In the genomic region with DNA sequence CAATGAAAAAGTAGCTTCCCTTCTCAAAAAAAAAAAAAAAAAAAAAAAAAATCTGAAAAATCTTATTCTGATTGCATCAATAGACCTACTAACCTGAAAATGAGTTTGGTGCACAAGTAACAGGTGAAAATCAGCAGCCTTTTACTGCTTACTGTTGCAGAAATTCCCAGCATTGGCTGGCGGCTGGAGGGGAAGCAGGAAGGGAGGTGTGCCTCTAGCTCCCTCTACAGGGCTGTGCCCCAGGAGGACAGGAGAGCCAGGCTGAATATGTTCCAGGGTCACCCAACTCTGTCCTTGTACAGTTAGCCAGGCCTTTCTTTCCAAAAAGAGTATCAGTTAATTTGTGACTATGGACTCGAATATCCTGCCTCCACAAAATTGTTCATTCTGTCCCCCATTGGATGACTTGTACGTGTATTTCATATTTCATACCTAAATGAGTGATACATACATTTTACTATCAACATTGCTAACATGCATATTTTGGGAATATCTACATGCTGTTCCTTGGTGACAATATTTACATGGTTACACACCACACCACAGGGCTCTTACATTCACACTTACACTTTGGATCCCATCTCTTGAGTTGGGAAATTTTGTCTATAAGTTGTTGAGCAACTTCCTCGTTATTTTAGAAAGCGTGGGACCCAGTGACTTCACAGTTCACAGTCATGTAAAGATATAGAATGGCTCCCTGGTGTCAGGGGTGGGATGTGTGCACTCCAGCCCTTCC, we compare ENCODE assay signal across 9 cellular contexts.
A peak's percentile ranks its signal among the peaks of the same experiment; 100 is the strongest.
DNase-seq lines count a peak whose midpoint lies in the region; ATAC-seq, FAIRE-seq and TF ChIP-seq lines count a peak whose summit lies in the region.
"Had no signal": no experiment of that assay in that cellular context is flagged by ENCODE, and none has a peak within 500 bp of the region (broad histone marks: within the 10 kb centered on the region; RNA-seq: fewer than 3 reads in every experiment).

No MANE protein-coding gene starts in this region.

- 64% methylated on average over 4 of the region's 5 CpGs for WGBS in HepG2 (ENCODE audit: low lambda C conversion rate)

- no peak overlapping the region for H3K4me2 ChIP-seq in HepG2 (ENCODE audit: low read depth, low read length)

- H3K27ac ChIP-seq in ACC112 (ENCODE audit: low read depth, low read length) (peak overlapping the region; percentile 26; the same call in 1 of the 2 replicates), coronary artery (peak overlapping the region; percentile 13 to 57), HepG2 (ENCODE audit: extremely low read length, insufficient read depth, low read length) (no peak overlapping the region)

- no peaks in the 10 kb centered on the region; the same call in 1 of the 2 replicates for H3K9me3 Mint-ChIP-seq in WTC11

- FAIRE-seq in GM12892 (lab: Jason Lieb, UNC) = peak; percentile 87
- peak; percentile 79 for FAIRE-seq in HepG2 (lab: Jason Lieb, UNC)
- FAIRE-seq: islet of Langerhans had no signal

- H3K27me3 ChIP-seq in ACC112 (ENCODE audit: insufficient read depth, low read length) (no peaks in the 10 kb centered on the region), HepG2 (ENCODE audit: control insufficient read depth in 1 of 2, insufficient read depth in 2 of 2, low read length in 2 of 2) (no peaks in the 10 kb centered on the region; a peak in 1 of 5 replicates)

- no peaks in the 10 kb centered on the region for H3K36me3 Mint-ChIP-seq in WTC11

- no peak for TF ChIP-seq EP300 in HepG2 (IDR thresholded peaks at IDR 0.05; ENCODE audit: low read depth in 2 of 2, low read length in 2 of 2)
- TF ChIP-seq EP300 in HepG2 (CRISPR knock-in tag; IDR thresholded peaks at IDR 0.05; ENCODE audit: borderline replicate concordance) = no peak

- POLR2A ChIA-PET in WTC11 (lab: Charles Lee) = interaction anchor here (0.6 to 1.6 kb wide), 4 partner anchors 16 to 166 kb away, joined by 3 to 8 read pairs (median 4); no protein-coding TSS in a partner anchor
- POLR2A ChIA-PET in HepG2 (lab: Yijun Ruan, JAX) = interaction anchor here (0.8 to 2.6 kb wide), 2 partner anchors 125 to 128 kb away, joined by 3 to 13 read pairs; a partner anchor contains a TSS

- peak; percentile 90 for TF ChIP-seq RAD21 in HepG2 (CRISPR knock-in tag; IDR thresholded peaks at IDR 0.05)

- peaks cover 7% of the 10 kb centered on the region for H3K4me1 Mint-ChIP-seq in WTC11

- no peaks in the 10 kb centered on the region for H3K27me3 Mint-ChIP-seq in WTC11 (ENCODE audit: low read depth)

- H3K79me2 ChIP-seq in ACC112 (ENCODE audit: control insufficient read depth, insufficient read depth, low read length, unreplicated experiment) (peaks cover 28% of the 10 kb centered on the region), HepG2 (ENCODE audit: insufficient read depth, low read length) (peaks cover 18% of the 10 kb centered on the region)

- H3K9ac ChIP-seq in HepG2 (ENCODE audit: insufficient read depth, low read depth, low read length) = no peak overlapping the region

- H3K4me3 ChIP-seq in ACC112 (ENCODE audit: low read depth, low read length) (no peak overlapping the region), coronary artery (no peak overlapping the region), HepG2 (replicated peaks in 1 of 3; ENCODE audit: insufficient read depth in 1 of 3, low read depth in 2 of 3, low read length in 3 of 3) (no peak overlapping the region)

- CTCF ChIA-PET in WTC11 (lab: Charles Lee) (interaction anchor here (0.5 to 3.2 kb wide), 35 partner anchors 9 to 1477 kb away, joined by 3 to 37 read pairs (median 4); a partner anchor contains a TSS), HepG2 (lab: Yijun Ruan, JAX; ENCODE audit: low intra/inter-chr PET ratio, low total read pairs) (interaction anchor here (1.1 to 1.9 kb wide), 3 partner anchors 119 to 127 kb away, joined by 5 to 21 read pairs (median 5); no protein-coding TSS in a partner anchor)

- ATAC-seq in WTC11 (peak; percentile 96), HepG2 (peak; percentile 96), HG03045 (IDR thresholded peaks at IDR 0.05; ENCODE audit: unreplicated experiment) (no peak)

- H3K9me3 ChIP-seq in HepG2 (ENCODE audit: low read length) = no peaks in the 10 kb centered on the region

- H3K36me3 ChIP-seq in ACC112 (ENCODE audit: insufficient read depth, low read length) (no peaks in the 10 kb centered on the region), HepG2 (replicated peaks in 1 of 2; ENCODE audit: control insufficient read depth in 1 of 2, insufficient read depth in 2 of 2, low read length in 2 of 2) (peaks cover 6 to 7% of the 10 kb centered on the region in 2 experiments; a peak in 4 of 5 replicates)

- H3K4me1 ChIP-seq in ACC112 (ENCODE audit: control insufficient read depth, insufficient read depth, low read length, unreplicated experiment) = peaks cover 17% of the 10 kb centered on the region
- peaks cover 18% of the 10 kb centered on the region; the same call in 1 of the 2 replicates for H3K4me1 ChIP-seq in HepG2 (ENCODE audit: insufficient read depth, low read length)

- no TSS peak for BruUV-seq in HepG2 (replicated peaks; lab: Mats Ljungman, UMichigan)

- intact Hi-C loops in HepG2 (cut with micrococcal nuclease; ENCODE audit: unreplicated experiment) = loop anchor here (1.0 to 5.0 kb wide), 3 partner anchors 49 to 127 kb away; no protein-coding TSS in a partner anchor

- peak; percentile 58 for TF ChIP-seq CTCF in WTC11 (IDR thresholded peaks at IDR 0.05)
- TF ChIP-seq CTCF in coronary artery (IDR thresholded peaks at IDR 0.05) = peak; percentile 84
- peak; percentile 90 for TF ChIP-seq CTCF in HepG2 (CRISPR knock-in tag; IDR thresholded peaks at IDR 0.05)

- H3K4me3 Mint-ChIP-seq in WTC11 = no peak overlapping the region

- H2AFZ ChIP-seq in ACC112 (ENCODE audit: low read length, unreplicated experiment) = no peak overlapping the region
- H2AFZ ChIP-seq in HepG2 (ENCODE audit: low read length) = no peak overlapping the region

- DNase-seq in GM12892 (ENCODE audit: insufficient read length) (peak; percentile 24), NCI-H1105 (lab: John Stamatoyannopoulos, UW) (peak; percentile 43), WTC11 (ENCODE audit: low spot score) (peak; percentile 84), coronary artery (ENCODE audit: low spot score) (peak; percentile 85), HepG2 (ENCODE audit: low spot score) (peak; percentile 70)
- DNase-seq in stimulated activated CD4-positive, alpha-beta T cell treated with anti-CD3 and anti-CD28 coated beads, Interleukin-4, amount 100 ng/mL, for 24 hours = peak; percentile 45

- peaks cover 4% of the 10 kb centered on the region; the same call in 1 of the 2 replicates for H4K20me1 ChIP-seq in HepG2 (ENCODE audit: insufficient read depth, low read length)

- in situ Hi-C loops in HepG2 (cut with HindIII; ENCODE audit: extremely low pct_ligation_motif_present, low pct_unique_long_range_greater_than_20kb) = loop anchor here (5.0 kb wide), 1 partner anchor 124 kb away; a partner anchor contains a TSS

- no peak for TF ChIP-seq POLR2A in GM12892 (IDR thresholded peaks at IDR 0.05; ENCODE audit: low read depth, low read length)
- no peak for TF ChIP-seq POLR2A in HepG2 (IDR thresholded peaks at IDR 0.05; ENCODE audit: insufficient read depth in 1 of 2, low read depth in 2 of 2, low read length in 2 of 2)

- H3K27ac Mint-ChIP-seq in WTC11 = no peak overlapping the region

TF ChIP-seq in WTC11, 78 proteins besides CTCF, POLR2A, EP300 and RAD21:
- no peak for TF ChIP-seq GTF2I (CRISPR knock-in tag; conservative IDR thresholded peaks at IDR 0.05)
- TF ChIP-seq ZNF138 (CRISPR knock-in tag; conservative IDR thresholded peaks at IDR 0.05) = no peak
- no peak for TF ChIP-seq CBFB (CRISPR knock-in tag; IDR thresholded peaks at IDR 0.05; ENCODE audit: low read depth)
- no peak for TF ChIP-seq NFATC4 (CRISPR knock-in tag; IDR thresholded peaks at IDR 0.05)

TF ChIP-seq in HepG2, 621 proteins besides CTCF, POLR2A, EP300 and RAD21 (continues in another document):
- TF ChIP-seq NR2F1 (CRISPR knock-in tag; IDR thresholded peaks at IDR 0.05) = no peak
- no peak for TF ChIP-seq SP140L (CRISPR knock-in tag; IDR thresholded peaks at IDR 0.05; ENCODE audit: borderline replicate concordance)
- no peak for TF ChIP-seq ZFYVE20 (CRISPR knock-in tag; IDR thresholded peaks at IDR 0.05; ENCODE audit: borderline replicate concordance, low read depth)
- no peak for TF ChIP-seq ZNF138 (CRISPR knock-in tag; IDR thresholded peaks at IDR 0.05; ENCODE audit: low read depth)
- no peak for TF ChIP-seq ZFP36 (IDR thresholded peaks at IDR 0.05; ENCODE audit: borderline replicate concordance, low read depth, low read length, partially characterized antibody)
- peak; percentile 61; the same call in 1 of the 2 replicates for TF ChIP-seq KDM2A (CRISPR knock-in tag; IDR thresholded peaks at IDR 0.05; ENCODE audit: borderline replicate concordance, low read depth)
- 0 out of 2 replicates have a peak, but pooled peaks have one; percentile 41 for TF ChIP-seq GATAD1 (CRISPR knock-in tag; IDR thresholded peaks at IDR 0.05)
- TF ChIP-seq HDAC2 (CRISPR knock-in tag; IDR thresholded peaks at IDR 0.05) = 0 out of 2 replicates have a peak, but pooled peaks have one; percentile 38
- no peak for TF ChIP-seq HOXD1 (CRISPR knock-in tag; IDR thresholded peaks at IDR 0.05)
- TF ChIP-seq SMARCC2 (IDR thresholded peaks at IDR 0.05) = no peak
- TF ChIP-seq, protein P1, sequence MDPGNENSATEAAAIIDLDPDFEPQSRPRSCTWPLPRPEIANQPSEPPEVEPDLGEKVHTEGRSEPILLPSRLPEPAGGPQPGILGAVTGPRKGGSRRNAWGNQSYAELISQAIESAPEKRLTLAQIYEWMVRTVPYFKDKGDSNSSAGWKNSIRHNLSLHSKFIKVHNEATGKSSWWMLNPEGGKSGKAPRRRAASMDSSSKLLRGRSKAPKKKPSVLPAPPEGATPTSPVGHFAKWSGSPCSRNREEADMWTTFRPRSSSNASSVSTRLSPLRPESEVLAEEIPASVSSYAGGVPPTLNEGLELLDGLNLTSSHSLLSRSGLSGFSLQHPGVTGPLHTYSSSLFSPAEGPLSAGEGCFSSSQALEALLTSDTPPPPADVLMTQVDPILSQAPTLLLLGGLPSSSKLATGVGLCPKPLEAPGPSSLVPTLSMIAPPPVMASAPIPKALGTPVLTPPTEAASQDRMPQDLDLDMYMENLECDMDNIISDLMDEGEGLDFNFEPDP (CRISPR knock-in tag; conservative IDR thresholded peaks at IDR 0.05) = no peak
- no peak for TF ChIP-seq NFE2L2 (IDR thresholded peaks at IDR 0.05; ENCODE audit: low read length)
- no peak for TF ChIP-seq ZNF746 (CRISPR knock-in tag; IDR thresholded peaks at IDR 0.05)
- TF ChIP-seq, protein P2, sequence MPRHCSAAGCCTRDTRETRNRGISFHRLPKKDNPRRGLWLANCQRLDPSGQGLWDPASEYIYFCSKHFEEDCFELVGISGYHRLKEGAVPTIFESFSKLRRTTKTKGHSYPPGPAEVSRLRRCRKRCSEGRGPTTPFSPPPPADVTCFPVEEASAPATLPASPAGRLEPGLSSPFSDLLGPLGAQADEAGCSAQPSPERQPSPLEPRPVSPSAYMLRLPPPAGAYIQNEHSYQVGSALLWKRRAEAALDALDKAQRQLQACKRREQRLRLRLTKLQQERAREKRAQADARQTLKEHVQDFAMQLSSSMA (CRISPR knock-in tag; IDR thresholded peaks at IDR 0.05) = no peak
- 0 out of 2 replicates have a peak, but pooled peaks have one; percentile 36 for TF ChIP-seq KDM3A (CRISPR knock-in tag; IDR thresholded peaks at IDR 0.05; ENCODE audit: low read depth)
- TF ChIP-seq XRCC5 (optimal IDR thresholded peaks at IDR 0.05; ENCODE audit: low read length) = peak; percentile 71

Comparison
In these comparisons a context has a peak if more than half of its experiments do, and no peak if none do; other contexts are left out.
1. DNase-seq: peak in every context shown above with its lines; median percentile 85 in coronary artery; 84 in WTC11; 70 in HepG2; 45 in stimulated activated CD4-positive, alpha-beta T cell treated with anti-CD3 and anti-CD28 coated beads, Interleukin-4, amount 100 ng/mL, for 24 hours; 43 in NCI-H1105; 24 in GM12892.